Comparison of ENCODE assay signal across 11 cellular contexts in genomic region chr18:46950064-46950656, GRCh38. TPM values are rescaled to one million over a fixed set of nuclear protein-coding genes. Genes with fewer than 3 reads are reported as not detected.
DNase-seq lines count a peak whose midpoint lies in the region; ATAC-seq and TF ChIP-seq lines count a peak whose summit lies in the region.
"Had no signal": no experiment of that assay in that cellular context is flagged by ENCODE, and none has a peak within 500 bp of the region (broad histone marks: within the 10 kb centered on the region; RNA-seq: fewer than 3 reads in every experiment).

No MANE protein-coding gene starts in this region.

- POLR2A ChIA-PET in CD8-positive, alpha-beta T cell (lab: Charles Lee), result no interaction called here

- TF ChIP-seq EP300 in neural cell (conservative IDR thresholded peaks at IDR 0.05; ENCODE audit: poor library complexity, severe bottlenecking), result no peak

- CTCF ChIA-PET in CD8-positive, alpha-beta T cell (lab: Charles Lee), result interaction anchor here (1.0 kb wide), 1 partner anchor 8 kb away, joined by 4 read pairs; no protein-coding TSS in a partner anchor

- intact Hi-C loops in CD8-positive, alpha-beta T cell (cut with DNase I, micrococcal nuclease), result no loop called here

- no peak overlapping the region for H2AFZ ChIP-seq in neural cell (ENCODE audit: low read depth, low read length)

- H3K9me3 Mint-ChIP-seq in CD8-positive, alpha-beta T cell, result no peaks in the 10 kb centered on the region
- H3K9me3 Mint-ChIP-seq: CD4-positive, alpha-beta memory T cell had no signal

- no peaks in the 10 kb centered on the region for H3K4me1 Mint-ChIP-seq in CD8-positive, alpha-beta T cell (ENCODE audit: low read depth)

- H4K20me1 ChIP-seq in neural cell (ENCODE audit: insufficient read depth), result no peaks in the 10 kb centered on the region

- no peak overlapping the region for H3K4me3 ChIP-seq in astrocyte of the cerebellum (ENCODE audit: low read depth, low read length)
- H3K4me3 ChIP-seq in neural cell (ENCODE audit: low read length), result no peak overlapping the region
- no peak overlapping the region for H3K4me3 ChIP-seq in CD8-positive, alpha-beta T cell (ENCODE audit: low read depth, low read length)
- H3K4me3 ChIP-seq: lung had no signal

- H3K4me2 ChIP-seq in neural cell (ENCODE audit: low read length), result no peak overlapping the region

- TF ChIP-seq CTCF in astrocyte of the cerebellum (IDR thresholded peaks at IDR 0.05; ENCODE audit: low read depth, low read length, missing control alignments) (peak; percentile 39), neural cell (IDR thresholded peaks at IDR 0.05; ENCODE audit: poor library complexity, severe bottlenecking) (peak; percentile 53)
- no peak for TF ChIP-seq CTCF in CD8-positive, alpha-beta T cell (IDR thresholded peaks at IDR 0.05)

- TF ChIP-seq RAD21 in neural cell (conservative IDR thresholded peaks at IDR 0.05), result no peak

- ATAC-seq in CD8-positive, alpha-beta T cell, result no peak

- no peaks in the 10 kb centered on the region for H3F3A ChIP-seq in neural cell (ENCODE audit: insufficient read depth, low read length, poor library complexity, severe bottlenecking)

- H3K27me3 Mint-ChIP-seq in CD8-positive, alpha-beta T cell (ENCODE audit: low read depth), result peaks cover 19% of the 10 kb centered on the region

- no peaks in the 10 kb centered on the region for H3K9me3 ChIP-seq in neural cell (ENCODE audit: low read length)
- H3K9me3 ChIP-seq in CD8-positive, alpha-beta T cell (ENCODE audit: low read length), result no peaks in the 10 kb centered on the region

- H3K4me1 ChIP-seq in CD8-positive, alpha-beta T cell (ENCODE audit: insufficient read depth, low read length), result peaks cover 5% of the 10 kb centered on the region

- H3K9ac ChIP-seq in neural cell (ENCODE audit: low read length), result no peak overlapping the region

- H3K4me3 Mint-ChIP-seq in CD8-positive, alpha-beta T cell, result no peak overlapping the region
- H3K4me3 Mint-ChIP-seq: CD4-positive, alpha-beta memory T cell had no signal

- no peaks in the 10 kb centered on the region for H3K9me2 ChIP-seq in neural cell (ENCODE audit: insufficient read depth, low read length)

- in situ Hi-C loops in astrocyte of the cerebellum (cut with HindIII; ENCODE audit: low sequenced_read_pairs), result no loop called here

- H3K27ac ChIP-seq in neural cell (ENCODE audit: low read length), result no peak overlapping the region
- no peak overlapping the region for H3K27ac ChIP-seq in CD8-positive, alpha-beta T cell (ENCODE audit: low read depth, low read length)

- H3K36me3 ChIP-seq in neural cell (ENCODE audit: insufficient read depth, low read length), result no peaks in the 10 kb centered on the region
- no peaks in the 10 kb centered on the region for H3K36me3 ChIP-seq in CD8-positive, alpha-beta T cell (ENCODE audit: insufficient read depth, low read length)

- no peaks in the 10 kb centered on the region for H3K36me3 Mint-ChIP-seq in CD8-positive, alpha-beta T cell
- H3K36me3 Mint-ChIP-seq: CD4-positive, alpha-beta memory T cell had no signal

- no peaks in the 10 kb centered on the region for H3K27me3 ChIP-seq in neural cell (ENCODE audit: insufficient read depth, low read depth, low read length)
- H3K27me3 ChIP-seq in CD8-positive, alpha-beta T cell (ENCODE audit: insufficient read depth, low read length), result no peaks in the 10 kb centered on the region

- H3K79me2 ChIP-seq in neural cell (replicated peaks; ENCODE audit: insufficient read depth, low read length), result no peaks in the 10 kb centered on the region

- no peak overlapping the region for H3K27ac Mint-ChIP-seq in CD8-positive, alpha-beta T cell
- H3K27ac Mint-ChIP-seq: CD4-positive, alpha-beta memory T cell had no signal

- peak; percentile 12 for DNase-seq in NCI-H2107 treated with DMSO at 0.1 percent for 48 hours (lab: John Stamatoyannopoulos, UW; ENCODE audit: unreplicated experiment)
- no peak for DNase-seq in NCI-H2107 (lab: John Stamatoyannopoulos, UW)
- DNase-seq in NCI-H1092 treated with DMSO at 0.1 percent for 48 hours (lab: John Stamatoyannopoulos, UW), result peak; percentile 64
- no peak for DNase-seq in astrocyte of the cerebellum (ENCODE audit: low read depth)
- DNase-seq in stimulated activated naive CD4-positive, alpha-beta T cell treated with Interleukin-2 at 50 U/mL for 16 hours (lab: John Stamatoyannopoulos, UW), result no peak
- DNase-seq in CD8-positive, alpha-beta T cell, result no peak
- no peak for DNase-seq in ecto neural progenitor cell (ENCODE audit: low spot score)
- DNase-seq: activated T-cell treated with anti-CD3 and anti-CD28 coated beads for 4 hours had no signal

TF ChIP-seq in neural cell, 6 proteins besides CTCF, POLR2A, EP300 and RAD21:
- TF ChIP-seq MXI1 (conservative IDR thresholded peaks at IDR 0.05; ENCODE audit: poor library complexity, severe bottlenecking) (no peak), REST (IDR thresholded peaks at IDR 0.05; ENCODE audit: borderline replicate concordance) (no peak), SMC3 (conservative IDR thresholded peaks at IDR 0.05; ENCODE audit: poor library complexity) (no peak), TAF1 (IDR thresholded peaks at IDR 0.05; ENCODE audit: low read depth) (no peak), POLR2AphosphoS5 (IDR thresholded peaks at IDR 0.05) (no peak), EZH2 (IDR thresholded peaks at IDR 0.05; ENCODE audit: borderline replicate concordance, insufficient read depth, low read length, poor library complexity, severe bottlenecking) (no peak)
TF ChIP-seq in neural cell: peak in this region for 0.

RNA-seq across cellular contexts. Expression of gene KATNAL2, which starts 32.8 kb away (rescaled TPM):
- polyA plus RNA-seq in neural cell, result 1.4 and 2.1 TPM in 2 replicates
- polyA minus RNA-seq in neural cell, result 3.1 and 3.4 TPM in 2 replicates
- 1 to 10 TPM; 1.0 to 2.1 TPM for total RNA-seq in CD8-positive, alpha-beta T cell
- polyA plus RNA-seq: CD4-positive, alpha-beta memory T cell had no signal

RNA-seq across cellular contexts. Expression of gene PIAS2, which starts 32.9 kb away (rescaled TPM):
- polyA plus RNA-seq in neural cell, result 32.1 and 38.0 TPM in 2 replicates
- 87.2 and 105 TPM in 2 replicates for polyA minus RNA-seq in neural cell
- 10 to 100 TPM; 38.4 to 40.2 TPM for total RNA-seq in CD8-positive, alpha-beta T cell

Comparison
In these comparisons a context has a peak if more than half of its experiments do, and no peak if none do; other contexts are left out.
1. DNase-seq: peak in NCI-H2107 treated with DMSO at 0.1 percent for 48 hours (single experiment) and NCI-H1092 treated with DMSO at 0.1 percent for 48 hours (single experiment); none in NCI-H2107 (single experiment), astrocyte of the cerebellum (single experiment), stimulated activated naive CD4-positive, alpha-beta T cell treated with Interleukin-2 at 50 U/mL for 16 hours (single experiment), CD8-positive, alpha-beta T cell (0 of 7) and ecto neural progenitor cell (single experiment).